ENCODE assay signal across 19 cellular contexts in the genomic region with DNA sequence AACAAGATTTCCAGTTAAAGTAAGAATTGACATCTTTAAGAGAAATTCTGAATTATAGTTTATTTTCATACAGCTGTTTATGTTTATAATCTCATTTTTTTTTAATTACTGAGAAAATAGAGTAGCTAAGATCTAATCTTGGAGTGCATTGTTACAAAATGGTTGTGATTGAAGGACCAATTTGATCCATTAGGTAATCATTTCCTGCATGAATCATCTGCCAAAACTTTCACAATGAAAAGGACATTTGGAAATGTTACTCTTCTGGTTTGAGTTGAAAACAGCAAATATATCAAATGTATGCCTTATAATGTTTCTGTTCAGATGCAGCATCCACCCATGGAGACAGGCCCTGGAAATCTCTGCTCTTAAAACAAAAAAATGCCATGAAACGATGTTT. TPM values are rescaled to one million over a fixed set of nuclear protein-coding genes. Genes with fewer than 3 reads are reported as not detected.
DNase-seq lines count a peak whose midpoint lies in the region; ATAC-seq and TF ChIP-seq lines count a peak whose summit lies in the region.
"Had no signal": no experiment of that assay in that cellular context is flagged by ENCODE, and none has a peak within 500 bp of the region (broad histone marks: within the 10 kb centered on the region; RNA-seq: fewer than 3 reads in every experiment).

No MANE protein-coding gene starts in this region.

- no peaks in the 10 kb centered on the region for H3K9me2 ChIP-seq in PC-3 (replicated peaks; ENCODE audit: low read length)

- H3K4me1 Mint-ChIP-seq in stimulated activated naive B cell treated with anti-CD40 and anti-IgM and Interleukin-4, amounts not matched to agents 10 μg/mL and 1 μg/mL and 100 μg/mL, for 72 hours: peaks cover 13% of the 10 kb centered on the region in 2 donors
- no peaks in the 10 kb centered on the region for H3K4me1 Mint-ChIP-seq in immature natural killer cell
- peaks cover 10% of the 10 kb centered on the region for H3K4me1 Mint-ChIP-seq in activated CD8-positive, alpha-beta T cell treated with anti-CD3 and anti-CD28 coated beads for 36 hours (ENCODE audit: low read depth)

- H3K4me3 Mint-ChIP-seq in stimulated activated naive B cell treated with anti-CD40 and anti-IgM and Interleukin-4, amounts not matched to agents 10 μg/mL and 1 μg/mL and 100 μg/mL, for 72 hours: no peak overlapping the region
- H3K4me3 Mint-ChIP-seq in immature natural killer cell: no peak overlapping the region
- H3K4me3 Mint-ChIP-seq in activated CD8-positive, alpha-beta T cell treated with anti-CD3 and anti-CD28 coated beads for 36 hours: no peak overlapping the region
- H3K4me3 Mint-ChIP-seq: T-helper 2 cell treated with Interferon-gamma antibody and Interleukin-4, amounts not matched to agents 5 μg/mL and 100 μg/mL, for 36 hours had no signal

- CTCF ChIA-PET in PC-3 (lab: Charles Lee): no interaction called here
- CTCF ChIA-PET in activated CD8-positive, alpha-beta T cell treated with anti-CD3 and anti-CD28 coated beads for 36 hours (lab: Charles Lee): interaction anchor here (1.0 kb wide), 1 partner anchor 13 kb away, joined by 3 read pairs; no protein-coding TSS in a partner anchor

- H2AFZ ChIP-seq in PC-3 (ENCODE audit: low read length): no peak overlapping the region
- H2AFZ ChIP-seq: parathyroid adenoma, PC-9 had no signal

- H3K4me2 ChIP-seq in PC-3 (ENCODE audit: low read length): 0 out of 2 replicates have a peak overlapping the region, but pooled peaks have one; percentile 11
- H3K4me2 ChIP-seq: PC-9 had no signal

- H3K36me3 ChIP-seq in PC-3 (ENCODE audit: low read depth, low read length): peaks cover 3% of the 10 kb centered on the region

- no peaks in the 10 kb centered on the region for H3F3A ChIP-seq in PC-3 (ENCODE audit: low read length, unreplicated experiment)

- H3K27me3 Mint-ChIP-seq in stimulated activated naive B cell treated with anti-CD40 and anti-IgM and Interleukin-4, amounts not matched to agents 10 μg/mL and 1 μg/mL and 100 μg/mL, for 72 hours: no peaks in the 10 kb centered on the region
- peaks cover 0 to 2% (median 0%) of the 10 kb centered on the region in 3 donors for H3K27me3 Mint-ChIP-seq in immature natural killer cell (ENCODE audit: low read depth in 3 of 3)
- no peaks in the 10 kb centered on the region for H3K27me3 Mint-ChIP-seq in activated CD8-positive, alpha-beta T cell treated with anti-CD3 and anti-CD28 coated beads for 36 hours

- H3K9me3 Mint-ChIP-seq in stimulated activated naive B cell treated with anti-CD40 and anti-IgM and Interleukin-4, amounts not matched to agents 10 μg/mL and 1 μg/mL and 100 μg/mL, for 72 hours: no peaks in the 10 kb centered on the region
- no peaks in the 10 kb centered on the region for H3K9me3 Mint-ChIP-seq in immature natural killer cell
- no peaks in the 10 kb centered on the region for H3K9me3 Mint-ChIP-seq in activated CD8-positive, alpha-beta T cell treated with anti-CD3 and anti-CD28 coated beads for 36 hours
- H3K9me3 Mint-ChIP-seq: T-helper 2 cell treated with Interferon-gamma antibody and Interleukin-4, amounts not matched to agents 5 μg/mL and 100 μg/mL, for 36 hours had no signal

- no peaks in the 10 kb centered on the region for H3K9me3 ChIP-seq in PC-3 (ENCODE audit: low read length)
- H3K9me3 ChIP-seq: mucosa of descending colon had no signal

- no peak overlapping the region for H3K9ac ChIP-seq in PC-3 (ENCODE audit: low read length)
- H3K9ac ChIP-seq: parathyroid adenoma had no signal

- no peak overlapping the region for H3K4me3 ChIP-seq in PC-3 (ENCODE audit: low read length)
- H3K4me3 ChIP-seq: cardiac muscle cell, mucosa of descending colon, PC-9 had no signal

- intact Hi-C loops in PC-3 (cut with micrococcal nuclease): no loop called here
- intact Hi-C loops in activated CD8-positive, alpha-beta T cell treated with anti-CD3 and anti-CD28 coated beads for 36 hours (cut with micrococcal nuclease): no loop called here

- no peaks in the 10 kb centered on the region for H3K27me3 ChIP-seq in PC-3 (ENCODE audit: low read length)
- H3K27me3 ChIP-seq: cardiac muscle cell had no signal

- H3K79me2 ChIP-seq in PC-3 (ENCODE audit: low read length): no peaks in the 10 kb centered on the region
- H3K79me2 ChIP-seq: parathyroid adenoma had no signal

- ATAC-seq in PC-3: no peak
- ATAC-seq in stimulated activated naive B cell treated with anti-CD40 and anti-IgM and Interleukin-4, amounts not matched to agents 10 μg/mL and 1 μg/mL and 100 μg/mL, for 72 hours (replicated peaks): no peak
- no peak for ATAC-seq in activated CD8-positive, alpha-beta T cell treated with anti-CD3 and anti-CD28 coated beads for 36 hours

- H3K27ac Mint-ChIP-seq in stimulated activated naive B cell treated with anti-CD40 and anti-IgM and Interleukin-4, amounts not matched to agents 10 μg/mL and 1 μg/mL and 100 μg/mL, for 72 hours: peak overlapping the region; percentile 33
- H3K27ac Mint-ChIP-seq in immature natural killer cell: no peak overlapping the region
- H3K27ac Mint-ChIP-seq in activated CD8-positive, alpha-beta T cell treated with anti-CD3 and anti-CD28 coated beads for 36 hours: no peak overlapping the region
- H3K27ac Mint-ChIP-seq: T-helper 2 cell treated with Interferon-gamma antibody and Interleukin-4, amounts not matched to agents 5 μg/mL and 100 μg/mL, for 36 hours had no signal

- H3K36me3 Mint-ChIP-seq in stimulated activated naive B cell treated with anti-CD40 and anti-IgM and Interleukin-4, amounts not matched to agents 10 μg/mL and 1 μg/mL and 100 μg/mL, for 72 hours: peaks cover 25 to 54% of the 10 kb centered on the region in 2 donors
- peaks cover 12 to 46% (median 39%) of the 10 kb centered on the region in 3 donors for H3K36me3 Mint-ChIP-seq in immature natural killer cell
- H3K36me3 Mint-ChIP-seq in activated CD8-positive, alpha-beta T cell treated with anti-CD3 and anti-CD28 coated beads for 36 hours (ENCODE audit: low read depth): peaks cover 14% of the 10 kb centered on the region

- no TSS peak for BruUV-seq in PC-3 (replicated peaks; lab: Mats Ljungman, UMichigan)

- DNase-seq in SIG-M5 treated with dmso at 0.1 percent for 504 hours (lab: John Stamatoyannopoulos, UW; ENCODE audit: unreplicated experiment) (peak; percentile 6), SIG-M5 (lab: John Stamatoyannopoulos, UW) (no peak), PC-3 (peak; percentile 38), fibroblast of gingiva (ENCODE audit: low read depth) (peak; percentile 54), immature natural killer cell (no peak), DMS79 (lab: John Stamatoyannopoulos, UW) (no peak)
- no peak for DNase-seq in stimulated activated naive B cell treated with anti-CD40 and anti-IgM and Interleukin-4, amounts not matched to agents 10 μg/mL and 1 μg/mL and 100 μg/mL, for 72 hours
- DNase-seq in activated CD8-positive, alpha-beta T cell treated with anti-CD3 and anti-CD28 coated beads for 36 hours: no peak
- DNase-seq: ACHN; activated CD4-positive, alpha-beta T cell treated with anti-CD3 and anti-CD28 coated beads, Interleukin-2, amount 50 U/mL, for 48 hours; activated gamma-delta T cell; DND-41; Kasumi-1; mucosa of descending colon; NCI-H2171 treated with DMSO at 0.1 percent for 48 hours had no signal

- no peaks in the 10 kb centered on the region for H4K20me1 ChIP-seq in PC-3 (ENCODE audit: low read length)

- POLR2A ChIA-PET in PC-3 (lab: Charles Lee; ENCODE audit: unreplicated experiment): interaction anchor here (0.9 kb wide), 1 partner anchor 19 kb away, joined by 7 read pairs; a partner anchor contains a TSS
- POLR2A ChIA-PET in activated CD8-positive, alpha-beta T cell treated with anti-CD3 and anti-CD28 coated beads for 36 hours (lab: Charles Lee): no interaction called here

- no peak for TF ChIP-seq CTCF in PC-3 (conservative IDR thresholded peaks at IDR 0.05; ENCODE audit: low read depth, low read length)
- TF ChIP-seq CTCF in activated CD8-positive, alpha-beta T cell treated with anti-CD3 and anti-CD28 coated beads for 36 hours (IDR thresholded peaks at IDR 0.05): no peak

- H3K27ac ChIP-seq in PC-3 (ENCODE audit: low read length): no peak overlapping the region
- H3K27ac ChIP-seq: cardiac muscle cell, parathyroid adenoma, PC-9 had no signal

- H3K4me1 ChIP-seq in PC-3 (ENCODE audit: insufficient read depth, low read length): peaks cover 21% of the 10 kb centered on the region
- H3K4me1 ChIP-seq: parathyroid adenoma had no signal

RNA-seq across cellular contexts. Expression of a gene that starts 19.0 kb away (rescaled TPM):
- 66.8 and 70.2 TPM in 2 replicates for total RNA-seq in PC-3 (2014; rRNA removed)
- 1 to 10 TPM; 1.4 to 3.8 (median 2.9) TPM for polyA plus RNA-seq in immature natural killer cell
- 1 to 10 TPM; 1.3 to 1.5 TPM for total RNA-seq in activated CD8-positive, alpha-beta T cell treated with anti-CD3 and anti-CD28 coated beads for 36 hours

RNA-seq across cellular contexts. Expression of a gene that starts 19.8 kb away (rescaled TPM):
- 15.7 and 15.8 TPM in 2 replicates for total RNA-seq in PC-3 (2014; rRNA removed)
- 1 to 10 TPM; 7.5 to 9.7 (median 9.1) TPM for polyA plus RNA-seq in immature natural killer cell
- total RNA-seq in activated CD8-positive, alpha-beta T cell treated with anti-CD3 and anti-CD28 coated beads for 36 hours: 1 to 10 TPM; 8.4 to 9.5 TPM

Comparison
In these comparisons a context has a peak if more than half of its experiments do, and no peak if none do; other contexts are left out.
1. DNase-seq: peak in SIG-M5 treated with dmso at 0.1 percent for 504 hours (single experiment), PC-3 (single experiment) and fibroblast of gingiva (single experiment); none in SIG-M5 (single experiment), stimulated activated naive B cell treated with anti-CD40 and anti-IgM and Interleukin-4, amounts not matched to agents 10 μg/mL and 1 μg/mL and 100 μg/mL, for 72 hours (single experiment), immature natural killer cell (0 of 3), DMS79 (single experiment) and activated CD8-positive, alpha-beta T cell treated with anti-CD3 and anti-CD28 coated beads for 36 hours (single experiment).
2. RNA of a gene that starts 19.0 kb away (total RNA-seq): 66.8 to 70.2 TPM in PC-3; 1.3 to 1.5 TPM in activated CD8-positive, alpha-beta T cell treated with anti-CD3 and anti-CD28 coated beads for 36 hours; every median in the first group is over 10 times any median in the second.